1 cellular context compared by ENCODE assay signal in genomic region chr11:43585877-43586608, GRCh38.
TF ChIP-seq lines count a peak whose summit lies in the region.

No MANE protein-coding gene starts in this region.

TF ChIP-seq in GM23338, 12 proteins besides CTCF, POLR2A, EP300 and RAD21 (continued from another document):
- TF ChIP-seq ZNF462 (CRISPR knock-in tag; IDR thresholded peaks at IDR 0.05), result no peak
- no peak for TF ChIP-seq JUNB (IDR thresholded peaks at IDR 0.05; ENCODE audit: unreplicated experiment)
